ENCODE assay signal across 1 cellular context in genomic region chr7:35800718-35801391, GRCh38.
TF ChIP-seq lines count a peak whose summit lies in the region.

Gene SEPTIN7 (plus strand): TSS chr7:35801057. CDS start chr7:35801210, 153 bp downstream.

TF ChIP-seq in HepG2, 621 proteins besides CTCF, POLR2A, EP300 and RAD21 (continued from another document and continues in another):
- TF ChIP-seq STAT6 (CRISPR knock-in tag; IDR thresholded peaks at IDR 0.05; ENCODE audit: borderline replicate concordance) (0 out of 2 replicates have a peak, but pooled peaks have one; percentile 26), ZNF292 (CRISPR knock-in tag; IDR thresholded peaks at IDR 0.05; ENCODE audit: borderline replicate concordance, low read depth) (no peak; the same call in 1 of the 2 replicates), ATF5 (CRISPR knock-in tag; IDR thresholded peaks at IDR 0.05; ENCODE audit: low read depth) (no peak), IRF9 (CRISPR knock-in tag; IDR thresholded peaks at IDR 0.05; ENCODE audit: borderline replicate concordance) (0 out of 2 replicates have a peak, but pooled peaks have one; percentile 5), GMEB2 (CRISPR knock-in tag; IDR thresholded peaks at IDR 0.05; ENCODE audit: low read depth) (0 out of 2 replicates have a peak, but pooled peaks have one; percentile 40), ZNF775 (CRISPR knock-in tag; IDR thresholded peaks at IDR 0.05; ENCODE audit: borderline replicate concordance) (no peak), ZNF235 (CRISPR knock-in tag; IDR thresholded peaks at IDR 0.05; ENCODE audit: borderline replicate concordance) (peak; percentile 19; the same call in 1 of the 2 replicates), ZNF362 (CRISPR knock-in tag; IDR thresholded peaks at IDR 0.05; ENCODE audit: borderline replicate concordance) (peak; percentile 12; the same call in 1 of the 2 replicates), TRAFD1 (CRISPR knock-in tag; IDR thresholded peaks at IDR 0.05; ENCODE audit: borderline replicate concordance) (no peak), ZNF614 (CRISPR knock-in tag; IDR thresholded peaks at IDR 0.05; ENCODE audit: borderline replicate concordance) (peak; percentile 82), YEATS4 (CRISPR knock-in tag; IDR thresholded peaks at IDR 0.05; ENCODE audit: borderline replicate concordance) (peak; percentile 51; the same call in 1 of the 2 replicates), KDM5B (CRISPR knock-in tag; IDR thresholded peaks at IDR 0.05; ENCODE audit: borderline replicate concordance) (0 out of 2 replicates have a peak, but pooled peaks have one; percentile 18), MYPOP (CRISPR knock-in tag; IDR thresholded peaks at IDR 0.05) (peak; percentile 36; the same call in 1 of the 2 replicates), CBFB (CRISPR knock-in tag; IDR thresholded peaks at IDR 0.05) (peak; percentile 53; the same call in 1 of the 2 replicates), GFI1 (CRISPR knock-in tag; IDR thresholded peaks at IDR 0.05; ENCODE audit: borderline replicate concordance) (peak; percentile 59; the same call in 1 of the 2 replicates), SOX13 (IDR thresholded peaks at IDR 0.05) (no peak; the same call in 1 of the 2 replicates), SOX13 (CRISPR knock-in tag; conservative IDR thresholded peaks at IDR 0.05 in 1 of 2, IDR thresholded peaks at IDR 0.05 in 1 of 2) (peak in 1 of 2 experiments; percentile 58; a peak in 1 of 4 replicates), ZNF12 (CRISPR knock-in tag; IDR thresholded peaks at IDR 0.05) (peak; percentile 66; the same call in 1 of the 2 replicates), RBM39 (IDR thresholded peaks at IDR 0.05; ENCODE audit: low read depth, low read length, poor library complexity, severe bottlenecking) (peak; percentile 2), NCOR1 (IDR thresholded peaks at IDR 0.05; ENCODE audit: borderline replicate concordance, low read length) (no peak; the same call in 1 of the 2 replicates), ZZZ3 (CRISPR knock-in tag; IDR thresholded peaks at IDR 0.05; ENCODE audit: borderline replicate concordance) (no peak), HDAC1 (CRISPR knock-in tag; IDR thresholded peaks at IDR 0.05) (peak; percentile 48; the same call in 1 of the 2 replicates), CREM (IDR thresholded peaks at IDR 0.05) (peak; percentile 89), CREM (CRISPR knock-in tag; IDR thresholded peaks at IDR 0.05) (no peak), GTF2F1 (IDR thresholded peaks at IDR 0.05; ENCODE audit: low read length) (peak; percentile 79; the same call in 1 of the 2 replicates), ASH2L (IDR thresholded peaks at IDR 0.05; ENCODE audit: insufficient read length, low read depth, low read length) (peak; percentile 87), ZFP36L2 (CRISPR knock-in tag; IDR thresholded peaks at IDR 0.05) (0 out of 2 replicates have a peak, but pooled peaks have one; percentile 37), KLF12 (CRISPR knock-in tag; IDR thresholded peaks at IDR 0.05; ENCODE audit: borderline replicate concordance) (0 out of 2 replicates have a peak, but pooled peaks have one; percentile 2), ZNF780A (CRISPR knock-in tag; IDR thresholded peaks at IDR 0.05) (peak; percentile 24; the same call in 1 of the 2 replicates), GMEB1 (CRISPR knock-in tag; IDR thresholded peaks at IDR 0.05; ENCODE audit: borderline replicate concordance) (peak; percentile 89), ZNF766 (CRISPR knock-in tag; IDR thresholded peaks at IDR 0.05; ENCODE audit: borderline replicate concordance) (no peak; the same call in 1 of the 2 replicates), MAFF (IDR thresholded peaks at IDR 0.05; ENCODE audit: low read depth, low read length) (no peak), SAFB2 (CRISPR knock-in tag; IDR thresholded peaks at IDR 0.05; ENCODE audit: borderline replicate concordance, low read depth) (0 out of 2 replicates have a peak, but pooled peaks have one; percentile 38), BORCS8-MEF2B (CRISPR knock-in tag; IDR thresholded peaks at IDR 0.05) (no peak), THAP7 (CRISPR knock-in tag; IDR thresholded peaks at IDR 0.05) (no peak), ZBTB3 (CRISPR knock-in tag; IDR thresholded peaks at IDR 0.05; ENCODE audit: borderline replicate concordance, low read depth) (peak; percentile 44; the same call in 1 of the 2 replicates), ZNF615 (CRISPR knock-in tag; IDR thresholded peaks at IDR 0.05; ENCODE audit: borderline replicate concordance) (0 out of 2 replicates have a peak, but pooled peaks have one; percentile 68), NR3C1 (CRISPR knock-in tag; IDR thresholded peaks at IDR 0.05) (no peak), ZNF512B (CRISPR knock-in tag; IDR thresholded peaks at IDR 0.05; ENCODE audit: borderline replicate concordance) (no peak), ZNF317 (CRISPR knock-in tag; IDR thresholded peaks at IDR 0.05) (no peak), ZNF746 (CRISPR knock-in tag; IDR thresholded peaks at IDR 0.05) (peak; percentile 23; the same call in 1 of the 2 replicates), CREB3 (CRISPR knock-in tag; IDR thresholded peaks at IDR 0.05) (no peak), ZNF776 (CRISPR knock-in tag; IDR thresholded peaks at IDR 0.05) (peak; percentile 69; the same call in 1 of the 2 replicates), ELF3 (CRISPR knock-in tag; IDR thresholded peaks at IDR 0.05) (peak; percentile 48)
